1 cellular context compared by ENCODE assay signal in the genomic region with DNA sequence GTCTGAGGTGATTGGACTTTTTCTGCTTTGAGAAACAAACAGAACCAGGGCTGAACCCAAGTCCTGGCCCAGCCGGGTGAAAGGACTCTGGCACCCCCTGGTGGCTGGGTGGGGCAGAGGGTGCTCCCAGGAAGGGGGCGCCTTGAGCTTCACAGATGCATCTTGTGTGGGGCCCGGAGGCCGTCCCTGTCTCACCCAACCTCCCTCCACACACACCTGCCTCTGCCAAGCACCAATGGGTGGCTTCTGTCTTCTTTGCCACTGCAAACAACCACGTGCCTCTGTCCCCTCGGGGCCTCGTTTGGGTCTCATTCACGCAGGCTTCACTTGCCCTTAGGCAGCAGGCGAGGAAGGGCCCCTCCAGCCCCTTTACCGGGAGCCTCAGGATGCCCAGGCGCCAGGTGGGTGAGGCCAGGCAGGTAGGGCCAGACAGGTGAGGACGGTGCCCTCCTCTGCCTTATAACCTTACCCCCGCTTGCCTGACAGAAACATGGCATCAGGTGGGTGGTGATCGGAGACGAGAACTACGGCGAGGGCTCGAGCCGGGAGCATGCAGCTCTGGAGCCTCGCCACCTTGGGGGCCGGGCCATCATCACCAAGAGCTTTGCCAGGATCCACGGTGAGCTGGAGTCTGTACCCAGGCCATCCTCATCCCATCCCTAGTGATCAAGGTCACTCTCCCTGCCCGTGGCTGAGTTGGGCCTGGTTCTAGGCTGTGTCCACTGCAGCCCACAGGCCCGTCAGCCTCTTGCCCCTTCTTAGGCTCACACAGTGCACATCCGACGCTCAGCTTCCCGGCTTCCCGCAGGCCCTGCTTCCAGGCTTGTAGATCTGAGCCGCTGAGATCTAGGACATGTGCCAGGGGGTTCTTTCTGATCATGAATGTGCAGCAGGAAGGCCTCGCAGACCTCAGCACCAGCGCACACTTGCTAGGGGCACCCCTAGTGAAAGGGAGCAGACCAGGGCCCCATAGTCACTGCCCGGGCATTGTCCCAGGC.
TF ChIP-seq lines count a peak whose summit lies in the region.

No MANE protein-coding gene starts in this region.

TF ChIP-seq in GM12891, 5 proteins besides CTCF, POLR2A, EP300 and RAD21:
- TF ChIP-seq POLR2AphosphoS5 (IDR thresholded peaks at IDR 0.05; ENCODE audit: low read depth, low read length) (no peak), SPI1 (IDR thresholded peaks at IDR 0.05; ENCODE audit: low read depth, low read length) (no peak), POU2F2 (IDR thresholded peaks at IDR 0.05; ENCODE audit: low read depth, low read length) (no peak), TAF1 (IDR thresholded peaks at IDR 0.05; ENCODE audit: low read depth, low read length) (no peak), PAX5 (IDR thresholded peaks at IDR 0.05; ENCODE audit: insufficient read depth, low read length, severe bottlenecking) (no peak)
